In the genomic region with DNA sequence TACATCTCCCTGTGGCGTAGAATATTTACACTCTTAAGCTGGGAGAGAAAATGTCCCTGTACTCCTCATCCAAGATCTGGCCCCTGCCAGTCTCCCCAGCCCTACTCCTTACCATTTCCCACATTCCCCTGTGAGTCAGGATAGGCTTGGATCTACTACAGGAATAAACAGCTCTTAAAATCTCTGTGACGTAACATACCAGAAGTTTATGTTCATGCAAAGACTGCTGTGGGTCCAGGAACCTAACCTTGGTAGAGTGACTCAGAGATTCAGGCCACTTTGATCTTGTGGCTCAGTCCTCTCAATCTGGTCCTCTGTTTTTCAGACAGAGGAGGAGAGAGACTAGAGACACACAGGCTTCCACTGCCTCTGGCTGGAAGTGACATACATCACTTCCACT, we compare ENCODE assay signal across 23 cellular contexts. TPM values are rescaled to one million over a fixed set of nuclear protein-coding genes. Genes with fewer than 3 reads are reported as not detected.
"Had no signal": no experiment of that assay in that cellular context is flagged by ENCODE, and none has a peak within 500 bp of the region (broad histone marks: within the 10 kb centered on the region; RNA-seq: fewer than 3 reads in every experiment).

No MANE protein-coding gene starts in this region.

- ATAC-seq: activated T-helper 17 cell treated with anti-CD3 and anti-CD28 coated beads, Interleukin-2, amount 50 U/mL, for 72 hours; foreskin keratinocyte; left cardiac atrium; lower lobe of right lung; sciatic nerve; stimulated activated memory B cell treated with anti-CD40 and anti-IgM and Interleukin-4, amounts not matched to agents 10 μg/mL and 1 μg/mL and 100 μg/mL, for 72 hours; T-cell had no signal

- H3K36me3 Mint-ChIP-seq: T-cell had no signal

- H3K27ac ChIP-seq: ascending aorta, cardiac muscle cell, dorsolateral prefrontal cortex, foreskin keratinocyte, lower lobe of right lung, prostate gland had no signal

- H3K4me1 Mint-ChIP-seq: activated T-helper 17 cell treated with anti-CD3 and anti-CD28 coated beads, Interleukin-2, amount 50 U/mL, for 72 hours; neural crest cell; stimulated activated memory B cell treated with anti-CD40 and anti-IgM and Interleukin-4, amounts not matched to agents 10 μg/mL and 1 μg/mL and 100 μg/mL, for 72 hours; T-cell had no signal

- H3K36me3 ChIP-seq: ascending aorta, cardiac muscle cell, lower lobe of right lung, prostate gland had no signal

- H3K27me3 ChIP-seq: ascending aorta, cardiac muscle cell, dorsolateral prefrontal cortex had no signal

- H3K4me3 Mint-ChIP-seq: activated T-helper 17 cell treated with anti-CD3 and anti-CD28 coated beads, Interleukin-2, amount 50 U/mL, for 72 hours; endodermal cell; neural crest cell; stimulated activated memory B cell treated with anti-CD40 and anti-IgM and Interleukin-4, amounts not matched to agents 10 μg/mL and 1 μg/mL and 100 μg/mL, for 72 hours; T-cell had no signal

- H3K9me3 ChIP-seq: ascending aorta, lower lobe of right lung, prostate gland had no signal

- DNase-seq: activated CD4-positive, CD25-positive, alpha-beta regulatory T cell treated with anti-CD3 and anti-CD28 coated beads, Interleukin-2, amount 50 U/mL, for 72 hours; activated naive CD4-positive, alpha-beta T cell treated with Interleukin-2 at 50 U/mL for 16 hours; activated T-cell treated with anti-CD3 and anti-CD28 coated beads for 4 hours; dorsolateral prefrontal cortex; erythroblast; glutamatergic neuron; left cardiac atrium; lower lobe of right lung; stimulated activated CD4-positive, alpha-beta T cell treated with anti-CD3 and anti-CD28 coated beads, Interleukin-2, amount 100 ng/mL, for 48 hours; T-cell; T1000 had no signal

- H3K4me3 ChIP-seq: ascending aorta, cardiac muscle cell, dorsolateral prefrontal cortex, lower lobe of right lung, prostate gland had no signal

- H3K4me1 ChIP-seq: ascending aorta, foreskin keratinocyte, lower lobe of right lung, prostate gland had no signal

- H3K27ac Mint-ChIP-seq: activated T-helper 17 cell treated with anti-CD3 and anti-CD28 coated beads, Interleukin-2, amount 50 U/mL, for 72 hours; endodermal cell; stimulated activated memory B cell treated with anti-CD40 and anti-IgM and Interleukin-4, amounts not matched to agents 10 μg/mL and 1 μg/mL and 100 μg/mL, for 72 hours; T-cell had no signal

RNA-seq across cellular contexts. Expression of a gene that starts 38.5 kb away (rescaled TPM):
- total RNA-seq: activated CD8-positive, alpha-beta memory T cell treated with anti-CD3 and anti-CD28 coated beads for 36 hours; activated T-helper 17 cell treated with anti-CD3 and anti-CD28 coated beads, Interleukin-2, amount 50 U/mL, for 72 hours; ascending aorta; cardiac muscle cell; foreskin keratinocyte; left cardiac atrium; lower lobe of right lung; neural crest cell; osteoblast; prostate gland; sciatic nerve; T-cell; ureter had no signal
